Comparison of ENCODE assay signal across 1 cellular context in genomic region chr1:151372411-151372934, GRCh38.
TF ChIP-seq lines count a peak whose summit lies in the region.

Gene SELENBP1 (minus strand): TSS chr1:151372705. CDS start chr1:151372641, 64 bp downstream.

TF ChIP-seq in HEK293, 187 proteins besides CTCF, POLR2A, EP300 and RAD21 (continued from another document and continues in another):
- peak; percentile 82 for TF ChIP-seq ZNF398 (tag by site-specific recombination; IDR thresholded peaks at IDR 0.05)
- peak; percentile 63 for TF ChIP-seq ZNF629 (tag by site-specific recombination; IDR thresholded peaks at IDR 0.05)
- no peak for TF ChIP-seq MEIS1 (CRISPR knock-in tag; IDR thresholded peaks at IDR 0.05; ENCODE audit: borderline replicate concordance)
- TF ChIP-seq ZBTB10 (tag by site-specific recombination; IDR thresholded peaks at IDR 0.05) = 0 out of 2 replicates have a peak, but pooled peaks have one; percentile 27
- no peak for TF ChIP-seq ZBTB21 (tag by site-specific recombination; IDR thresholded peaks at IDR 0.05)
- TF ChIP-seq GFI1B (tag by site-specific recombination; IDR thresholded peaks at IDR 0.05) = no peak; the same call in 1 of the 2 replicates
- TF ChIP-seq ZNF18 (tag by site-specific recombination; IDR thresholded peaks at IDR 0.05) = peak; percentile 75
- no peak for TF ChIP-seq AEBP2 (tag by site-specific recombination; IDR thresholded peaks at IDR 0.05; ENCODE audit: borderline replicate concordance)
- TF ChIP-seq ZNF184 (tag by site-specific recombination; IDR thresholded peaks at IDR 0.05) = no peak
- no peak for TF ChIP-seq ZNF423 (tag by site-specific recombination; IDR thresholded peaks at IDR 0.05)
- peak; percentile 58; the same call in 1 of the 2 replicates for TF ChIP-seq GLIS1 (tag by site-specific recombination; IDR thresholded peaks at IDR 0.05)
- no peak for TF ChIP-seq BCL6B (tag by site-specific recombination; IDR thresholded peaks at IDR 0.05)
- TF ChIP-seq ZNF843 (tag by site-specific recombination; IDR thresholded peaks at IDR 0.05) = peak; percentile 82; the same call in 1 of the 2 replicates
- TF ChIP-seq REPIN1 (tag by site-specific recombination; IDR thresholded peaks at IDR 0.05; ENCODE audit: low read depth) = no peak
- TF ChIP-seq ZNF660 (tag by site-specific recombination; IDR thresholded peaks at IDR 0.05) = peak; percentile 72; the same call in 1 of the 2 replicates
- peak; percentile 75 for TF ChIP-seq KLF1 (tag by site-specific recombination; IDR thresholded peaks at IDR 0.05)
- TF ChIP-seq SCRT2 (tag by site-specific recombination; IDR thresholded peaks at IDR 0.05) = peak; percentile 96
- no peak for TF ChIP-seq ATF2 (tag by site-specific recombination; IDR thresholded peaks at IDR 0.05; ENCODE audit: low read depth)
- TF ChIP-seq BCL11B (tag by site-specific recombination; IDR thresholded peaks at IDR 0.05; ENCODE audit: low read depth) = no peak
- no peak for TF ChIP-seq ZNF416 (tag by site-specific recombination; IDR thresholded peaks at IDR 0.05)
- TF ChIP-seq ZNF549 (tag by site-specific recombination; IDR thresholded peaks at IDR 0.05) = no peak
- peak; percentile 46; the same call in 1 of the 2 replicates for TF ChIP-seq ZBTB1 (tag by site-specific recombination; IDR thresholded peaks at IDR 0.05)
- TF ChIP-seq ZNF157 (tag by site-specific recombination; IDR thresholded peaks at IDR 0.05) = no peak
- no peak for TF ChIP-seq HOXD13 (CRISPR knock-in tag; IDR thresholded peaks at IDR 0.05; ENCODE audit: borderline replicate concordance)
- no peak for TF ChIP-seq ZNF214 (tag by site-specific recombination; IDR thresholded peaks at IDR 0.05; ENCODE audit: borderline replicate concordance)
- TF ChIP-seq KLF7 (tag by site-specific recombination; IDR thresholded peaks at IDR 0.05; ENCODE audit: borderline replicate concordance) = no peak
- no peak for TF ChIP-seq ZNF837 (tag by site-specific recombination; IDR thresholded peaks at IDR 0.05)
- peak; percentile 20; the same call in 1 of the 2 replicates for TF ChIP-seq PRDM6 (tag by site-specific recombination; IDR thresholded peaks at IDR 0.05)
- no peak for TF ChIP-seq ZSCAN4 (tag by site-specific recombination; IDR thresholded peaks at IDR 0.05)
- peak; percentile 100 for TF ChIP-seq ZNF341 (tag by site-specific recombination; IDR thresholded peaks at IDR 0.05; ENCODE audit: low read depth)
- TF ChIP-seq ZNF223 (tag by site-specific recombination; IDR thresholded peaks at IDR 0.05) = 0 out of 2 replicates have a peak, but pooled peaks have one; percentile 40
- TF ChIP-seq WT1 (tag by site-specific recombination; IDR thresholded peaks at IDR 0.05) = peak; percentile 77
- TF ChIP-seq ZNF366 (tag by site-specific recombination; conservative IDR thresholded peaks at IDR 0.05) = peak; percentile 72
- TF ChIP-seq ZNF558 (tag by site-specific recombination; IDR thresholded peaks at IDR 0.05) = no peak
- TF ChIP-seq ZNF830 (tag by site-specific recombination; IDR thresholded peaks at IDR 0.05; ENCODE audit: low read depth) = no peak
- peak; percentile 82 for TF ChIP-seq KLF9 (tag by site-specific recombination; IDR thresholded peaks at IDR 0.05; ENCODE audit: low read depth)
- TF ChIP-seq SP7 (tag by site-specific recombination; IDR thresholded peaks at IDR 0.05) = peak; percentile 81
- no peak for TF ChIP-seq YY2 (tag by site-specific recombination; IDR thresholded peaks at IDR 0.05)
- no peak for TF ChIP-seq ZNF560 (tag by site-specific recombination; IDR thresholded peaks at IDR 0.05; ENCODE audit: borderline replicate concordance)
- no peak for TF ChIP-seq PRDM4 (tag by site-specific recombination; IDR thresholded peaks at IDR 0.05)
- TF ChIP-seq ZXDB (tag by site-specific recombination; IDR thresholded peaks at IDR 0.05) = peak; percentile 75; the same call in 1 of the 2 replicates
- no peak for TF ChIP-seq ZNF792 (tag by site-specific recombination; IDR thresholded peaks at IDR 0.05)
- peak; percentile 28; the same call in 1 of the 2 replicates for TF ChIP-seq TCF7L2 (IDR thresholded peaks at IDR 0.05; ENCODE audit: borderline replicate concordance, low read depth, low read length)
- 0 out of 2 replicates have a peak, but pooled peaks have one; percentile 60 for TF ChIP-seq ZNF580 (tag by site-specific recombination; IDR thresholded peaks at IDR 0.05)
- no peak for TF ChIP-seq ELK4 (IDR thresholded peaks at IDR 0.05; ENCODE audit: borderline replicate concordance, low read depth, low read length)
- TF ChIP-seq PRDM1 (tag by site-specific recombination; IDR thresholded peaks at IDR 0.05) = no peak
- TF ChIP-seq ZNF394 (tag by site-specific recombination; IDR thresholded peaks at IDR 0.05; ENCODE audit: borderline replicate concordance) = peak; percentile 76; the same call in 1 of the 2 replicates
- TF ChIP-seq SETDB1 (IDR thresholded peaks at IDR 0.05; ENCODE audit: insufficient read length, low read length) = no peak
